1 cellular context compared by ENCODE assay signal in the genomic region with DNA sequence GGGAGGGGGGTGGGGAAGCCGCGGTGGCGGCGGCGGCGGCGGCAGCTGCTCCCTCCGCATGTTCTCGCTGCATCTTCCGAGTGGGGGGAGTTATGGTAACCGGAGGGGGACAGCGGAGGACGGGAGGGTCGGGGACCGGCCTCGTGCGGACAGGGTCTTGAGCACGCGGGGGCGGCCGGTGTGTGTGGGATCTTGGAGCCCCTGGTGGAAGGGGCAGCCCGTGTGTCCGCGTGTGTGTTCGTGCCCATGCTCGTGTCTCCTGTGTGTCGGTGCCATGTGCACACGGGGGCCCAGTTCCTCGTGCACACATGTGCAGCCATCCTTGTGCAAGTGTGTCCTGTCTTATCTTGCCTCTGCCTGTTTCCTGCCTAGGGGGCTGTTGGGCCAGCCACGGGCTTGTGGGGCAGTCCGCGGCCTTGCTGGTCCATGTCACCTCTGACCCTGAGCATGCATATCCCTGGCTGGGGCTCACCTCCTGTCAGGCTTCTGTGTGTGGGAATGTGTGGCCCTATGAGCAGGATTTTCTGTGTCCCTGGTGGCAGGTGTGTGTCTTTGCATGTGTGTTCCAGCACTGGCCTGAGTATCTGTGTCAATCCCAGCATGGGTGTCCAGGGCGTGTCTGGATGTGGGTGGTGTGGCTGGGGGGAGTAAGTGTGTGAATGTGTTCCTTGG.
TF ChIP-seq lines count a peak whose summit lies in the region.

No MANE protein-coding gene starts in this region.

TF ChIP-seq in K562, 482 proteins besides CTCF, POLR2A, EP300 and RAD21 (continued from another document and continues in another):
- TF ChIP-seq ZNF407 (IDR thresholded peaks at IDR 0.05; ENCODE audit: low read depth) (no peak), RBM34 (IDR thresholded peaks at IDR 0.05; ENCODE audit: borderline replicate concordance, insufficient read depth, low read length) (no peak), BRF1 (IDR thresholded peaks at IDR 0.05; ENCODE audit: borderline replicate concordance, extremely low read depth, insufficient read length) (no peak), ZFPM2 (CRISPR knock-in tag; IDR thresholded peaks at IDR 0.05) (no peak), BRCA1 (IDR thresholded peaks at IDR 0.05) (no peak), BRCA1 (CRISPR knock-in tag; IDR thresholded peaks at IDR 0.05) (no peak), CEBPB (tag; IDR thresholded peaks at IDR 0.05) (peak; percentile 76), SNIP1 (IDR thresholded peaks at IDR 0.05; ENCODE audit: low read depth) (no peak), CHD2 (IDR thresholded peaks at IDR 0.05; ENCODE audit: low read depth, low read length) (peak; percentile 15; the same call in 1 of the 2 replicates), YBX1 (IDR thresholded peaks at IDR 0.05) (no peak), POLR3G (IDR thresholded peaks at IDR 0.05; ENCODE audit: extremely low read depth, insufficient read length, insufficient replicate concordance) (no peak), CAMTA2 (CRISPR knock-in tag; conservative IDR thresholded peaks at IDR 0.05) (no peak), TOE1 (IDR thresholded peaks at IDR 0.05; ENCODE audit: borderline replicate concordance) (0 out of 2 replicates have a peak, but pooled peaks have one; percentile 40), TOE1 (CRISPR knock-in tag; IDR thresholded peaks at IDR 0.05; ENCODE audit: borderline replicate concordance, low read depth) (peak; percentile 98), ZNF175 (CRISPR knock-in tag; IDR thresholded peaks at IDR 0.05; ENCODE audit: low read depth) (no peak), ZNF586 (CRISPR knock-in tag; conservative IDR thresholded peaks at IDR 0.05) (no peak), SMARCA4 (IDR thresholded peaks at IDR 0.05) (0 out of 2 replicates have a peak, but pooled peaks have one; percentile 33), ZNF3 (CRISPR knock-in tag; IDR thresholded peaks at IDR 0.05) (no peak), ZNF764 (CRISPR knock-in tag; IDR thresholded peaks at IDR 0.05; ENCODE audit: low read depth) (no peak), POLR2H (tag; IDR thresholded peaks at IDR 0.05; ENCODE audit: low read depth) (no peak), HBP1 (CRISPR knock-in tag; IDR thresholded peaks at IDR 0.05) (no peak), ZNF174 (CRISPR knock-in tag; IDR thresholded peaks at IDR 0.05) (no peak), KAT7 (CRISPR knock-in tag; IDR thresholded peaks at IDR 0.05; ENCODE audit: borderline replicate concordance) (0 out of 2 replicates have a peak, but pooled peaks have one; percentile 67), ZNF644 (tag; IDR thresholded peaks at IDR 0.05; ENCODE audit: low read depth) (no peak), JUNB (CRISPR knock-in tag; conservative IDR thresholded peaks at IDR 0.05) (no peak), ZBED1 (IDR thresholded peaks at IDR 0.05) (no peak), SIN3A (IDR thresholded peaks at IDR 0.05; ENCODE audit: borderline replicate concordance in 2 of 2, control insufficient read depth in 1 of 2, low read depth in 2 of 2, low read length in 2 of 2) (peak in 1 of 2 experiments; percentile 25; a peak in 1 of 4 replicates), MCM5 (IDR thresholded peaks at IDR 0.05; ENCODE audit: low read depth) (no peak), NRF1 (conservative IDR thresholded peaks at IDR 0.05 in 1 of 2, IDR thresholded peaks at IDR 0.05 in 1 of 2) (peak; percentile 38 to 59), CHD1 (IDR thresholded peaks at IDR 0.05; ENCODE audit: low read length) (peak; percentile 41), ZNF274 (IDR thresholded peaks at IDR 0.05; ENCODE audit: borderline replicate concordance, low read depth, low read length) (no peak)
- TF ChIP-seq, protein P1, sequence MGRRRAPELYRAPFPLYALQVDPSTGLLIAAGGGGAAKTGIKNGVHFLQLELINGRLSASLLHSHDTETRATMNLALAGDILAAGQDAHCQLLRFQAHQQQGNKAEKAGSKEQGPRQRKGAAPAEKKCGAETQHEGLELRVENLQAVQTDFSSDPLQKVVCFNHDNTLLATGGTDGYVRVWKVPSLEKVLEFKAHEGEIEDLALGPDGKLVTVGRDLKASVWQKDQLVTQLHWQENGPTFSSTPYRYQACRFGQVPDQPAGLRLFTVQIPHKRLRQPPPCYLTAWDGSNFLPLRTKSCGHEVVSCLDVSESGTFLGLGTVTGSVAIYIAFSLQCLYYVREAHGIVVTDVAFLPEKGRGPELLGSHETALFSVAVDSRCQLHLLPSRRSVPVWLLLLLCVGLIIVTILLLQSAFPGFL (CRISPR knock-in tag; IDR thresholded peaks at IDR 0.05) = no peak
- TF ChIP-seq, protein P2, sequence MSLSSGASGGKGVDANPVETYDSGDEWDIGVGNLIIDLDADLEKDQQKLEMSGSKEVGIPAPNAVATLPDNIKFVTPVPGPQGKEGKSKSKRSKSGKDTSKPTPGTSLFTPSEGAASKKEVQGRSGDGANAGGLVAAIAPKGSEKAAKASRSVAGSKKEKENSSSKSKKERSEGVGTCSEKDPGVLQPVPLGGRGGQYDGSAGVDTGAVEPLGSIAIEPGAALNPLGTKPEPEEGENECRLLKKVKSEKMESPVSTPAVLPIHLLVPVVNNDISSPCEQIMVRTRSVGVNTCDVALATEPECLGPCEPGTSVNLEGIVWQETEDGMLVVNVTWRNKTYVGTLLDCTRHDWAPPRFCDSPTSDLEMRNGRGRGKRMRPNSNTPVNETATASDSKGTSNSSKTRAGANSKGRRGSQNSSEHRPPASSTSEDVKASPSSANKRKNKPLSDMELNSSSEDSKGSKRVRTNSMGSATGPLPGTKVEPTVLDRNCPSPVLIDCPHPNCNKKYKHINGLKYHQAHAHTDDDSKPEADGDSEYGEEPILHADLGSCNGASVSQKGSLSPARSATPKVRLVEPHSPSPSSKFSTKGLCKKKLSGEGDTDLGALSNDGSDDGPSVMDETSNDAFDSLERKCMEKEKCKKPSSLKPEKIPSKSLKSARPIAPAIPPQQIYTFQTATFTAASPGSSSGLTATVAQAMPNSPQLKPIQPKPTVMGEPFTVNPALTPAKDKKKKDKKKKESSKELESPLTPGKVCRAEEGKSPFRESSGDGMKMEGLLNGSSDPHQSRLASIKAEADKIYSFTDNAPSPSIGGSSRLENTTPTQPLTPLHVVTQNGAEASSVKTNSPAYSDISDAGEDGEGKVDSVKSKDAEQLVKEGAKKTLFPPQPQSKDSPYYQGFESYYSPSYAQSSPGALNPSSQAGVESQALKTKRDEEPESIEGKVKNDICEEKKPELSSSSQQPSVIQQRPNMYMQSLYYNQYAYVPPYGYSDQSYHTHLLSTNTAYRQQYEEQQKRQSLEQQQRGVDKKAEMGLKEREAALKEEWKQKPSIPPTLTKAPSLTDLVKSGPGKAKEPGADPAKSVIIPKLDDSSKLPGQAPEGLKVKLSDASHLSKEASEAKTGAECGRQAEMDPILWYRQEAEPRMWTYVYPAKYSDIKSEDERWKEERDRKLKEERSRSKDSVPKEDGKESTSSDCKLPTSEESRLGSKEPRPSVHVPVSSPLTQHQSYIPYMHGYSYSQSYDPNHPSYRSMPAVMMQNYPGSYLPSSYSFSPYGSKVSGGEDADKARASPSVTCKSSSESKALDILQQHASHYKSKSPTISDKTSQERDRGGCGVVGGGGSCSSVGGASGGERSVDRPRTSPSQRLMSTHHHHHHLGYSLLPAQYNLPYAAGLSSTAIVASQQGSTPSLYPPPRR (CRISPR knock-in tag; IDR thresholded peaks at IDR 0.05; ENCODE audit: borderline replicate concordance) = peak; percentile 91; the same call in 1 of the 2 replicates
- TF ChIP-seq, protein P3, sequence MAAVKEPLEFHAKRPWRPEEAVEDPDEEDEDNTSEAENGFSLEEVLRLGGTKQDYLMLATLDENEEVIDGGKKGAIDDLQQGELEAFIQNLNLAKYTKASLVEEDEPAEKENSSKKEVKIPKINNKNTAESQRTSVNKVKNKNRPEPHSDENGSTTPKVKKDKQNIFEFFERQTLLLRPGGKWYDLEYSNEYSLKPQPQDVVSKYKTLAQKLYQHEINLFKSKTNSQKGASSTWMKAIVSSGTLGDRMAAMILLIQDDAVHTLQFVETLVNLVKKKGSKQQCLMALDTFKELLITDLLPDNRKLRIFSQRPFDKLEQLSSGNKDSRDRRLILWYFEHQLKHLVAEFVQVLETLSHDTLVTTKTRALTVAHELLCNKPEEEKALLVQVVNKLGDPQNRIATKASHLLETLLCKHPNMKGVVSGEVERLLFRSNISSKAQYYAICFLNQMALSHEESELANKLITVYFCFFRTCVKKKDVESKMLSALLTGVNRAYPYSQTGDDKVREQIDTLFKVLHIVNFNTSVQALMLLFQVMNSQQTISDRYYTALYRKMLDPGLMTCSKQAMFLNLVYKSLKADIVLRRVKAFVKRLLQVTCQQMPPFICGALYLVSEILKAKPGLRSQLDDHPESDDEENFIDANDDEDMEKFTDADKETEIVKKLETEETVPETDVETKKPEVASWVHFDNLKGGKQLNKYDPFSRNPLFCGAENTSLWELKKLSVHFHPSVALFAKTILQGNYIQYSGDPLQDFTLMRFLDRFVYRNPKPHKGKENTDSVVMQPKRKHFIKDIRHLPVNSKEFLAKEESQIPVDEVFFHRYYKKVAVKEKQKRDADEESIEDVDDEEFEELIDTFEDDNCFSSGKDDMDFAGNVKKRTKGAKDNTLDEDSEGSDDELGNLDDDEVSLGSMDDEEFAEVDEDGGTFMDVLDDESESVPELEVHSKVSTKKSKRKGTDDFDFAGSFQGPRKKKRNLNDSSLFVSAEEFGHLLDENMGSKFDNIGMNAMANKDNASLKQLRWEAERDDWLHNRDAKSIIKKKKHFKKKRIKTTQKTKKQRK (IDR thresholded peaks at IDR 0.05; ENCODE audit: borderline replicate concordance, low read depth, low read length) = no peak
- TF ChIP-seq, protein P4, sequence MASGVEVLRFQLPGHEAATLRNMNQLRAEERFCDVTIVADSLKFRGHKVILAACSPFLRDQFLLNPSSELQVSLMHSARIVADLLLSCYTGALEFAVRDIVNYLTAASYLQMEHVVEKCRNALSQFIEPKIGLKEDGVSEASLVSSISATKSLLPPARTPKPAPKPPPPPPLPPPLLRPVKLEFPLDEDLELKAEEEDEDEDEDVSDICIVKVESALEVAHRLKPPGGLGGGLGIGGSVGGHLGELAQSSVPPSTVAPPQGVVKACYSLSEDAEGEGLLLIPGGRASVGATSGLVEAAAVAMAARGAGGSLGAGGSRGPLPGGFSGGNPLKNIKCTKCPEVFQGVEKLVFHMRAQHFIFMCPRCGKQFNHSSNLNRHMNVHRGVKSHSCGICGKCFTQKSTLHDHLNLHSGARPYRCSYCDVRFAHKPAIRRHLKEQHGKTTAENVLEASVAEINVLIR (CRISPR knock-in tag; IDR thresholded peaks at IDR 0.05) = no peak
